ENCODE assay signal across 25 cellular contexts in genomic region chr5:83007755-83008154, GRCh38.
A peak's percentile ranks its signal among the peaks of the same experiment; 100 is the strongest.
DNase-seq lines count a peak whose midpoint lies in the region; ATAC-seq, FAIRE-seq and TF ChIP-seq lines count a peak whose summit lies in the region.
"Had no signal": no experiment of that assay in that cellular context is flagged by ENCODE, and none has a peak within 500 bp of the region (broad histone marks: within the 10 kb centered on the region; RNA-seq: fewer than 3 reads in every experiment).

No MANE protein-coding gene starts in this region.

- H3K36me3 ChIP-seq in GM23338 (ENCODE audit: insufficient read depth) (no peaks in the 10 kb centered on the region), HUES64 (ENCODE audit: insufficient read depth, low read length) (no peaks in the 10 kb centered on the region), H1 (ENCODE audit: control insufficient read depth in 2 of 4, insufficient read depth in 4 of 4, low read length in 3 of 4) (peaks cover 0 to 4% (median 0%) of the 10 kb centered on the region in 4 experiments; a peak in 1 of 8 replicates), neural cell (ENCODE audit: insufficient read depth, low read length) (no peaks in the 10 kb centered on the region)
- H3K36me3 ChIP-seq: BLaER1 treated with 17β-estradiol and CSF1 and Interleukin-3, amounts not matched to agents 10 nM and 100 nM had no signal

- peak overlapping the region; percentile 9; the same call in 1 of the 3 replicates for H3K4me3 Mint-ChIP-seq in GM23338
- H3K4me3 Mint-ChIP-seq in CD4-positive, alpha-beta T cell: no peak overlapping the region
- H3K4me3 Mint-ChIP-seq: B cell; CD4-positive, alpha-beta memory T cell; CD8-positive, alpha-beta memory T cell had no signal

- ATAC-seq in GM23338 (peak; percentile 68), GM21786 (IDR thresholded peaks at IDR 0.05; ENCODE audit: unreplicated experiment) (no peak)
- ATAC-seq in CD4-positive, alpha-beta T cell (ENCODE audit: poor library complexity): no peak
- ATAC-seq: A549 had no signal

- H2BK5ac ChIP-seq in H1 (ENCODE audit: low read depth, low read length): peak overlapping the region; percentile 13; the same call in 1 of the 2 replicates

- no peak overlapping the region for H2BK15ac ChIP-seq in H1 (ENCODE audit: low read length)

- DNase-seq in GM23338 (ENCODE audit: low spot score) (peak; percentile 69), H1 (ENCODE audit: low read depth in 1 of 2, low spot score in 2 of 2) (no peak), H54 (ENCODE audit: insufficient read length, low spot score) (no peak)
- no peak for DNase-seq in CD4-positive, alpha-beta T cell
- DNase-seq: AML-193; CD4-positive, alpha-beta memory T cell; CD8-positive, alpha-beta memory T cell; COR-L47; DMS 273 treated with DMSO at 0.1 percent for 48 hours; DMS153; DMS53; DMS79; DND-41; EL; GDM1 had no signal

- no peak overlapping the region for H4K8ac ChIP-seq in H1 (ENCODE audit: extremely low read depth, insufficient read depth, low read length)

- TF ChIP-seq CTCF in GM23338 (conservative IDR thresholded peaks at IDR 0.05; ENCODE audit: low read depth in 2 of 2) (no peak), H1 (IDR thresholded peaks at IDR 0.05; ENCODE audit: control extremely low read depth in 1 of 3, insufficient read depth in 1 of 3, low read depth in 1 of 3, low read length in 3 of 3) (no peak), neural cell (IDR thresholded peaks at IDR 0.05; ENCODE audit: poor library complexity, severe bottlenecking) (no peak)
- TF ChIP-seq CTCF in CD4-positive, alpha-beta T cell (IDR thresholded peaks at IDR 0.05): no peak

- no peaks in the 10 kb centered on the region for H3K79me1 ChIP-seq in H1 (ENCODE audit: low read depth, low read length)

- peak overlapping the region; percentile 5; the same call in 1 of the 2 replicates for H2BK20ac ChIP-seq in H1 (ENCODE audit: low read length)

- no peaks in the 10 kb centered on the region for H3F3A ChIP-seq in GM23338 (replicated peaks; ENCODE audit: low read depth)
- peaks cover 4% of the 10 kb centered on the region for H3F3A ChIP-seq in neural cell (ENCODE audit: insufficient read depth, low read length, poor library complexity, severe bottlenecking)

- no peak overlapping the region for H2BK12ac ChIP-seq in H1 (ENCODE audit: low read depth, low read length)

- H3K56ac ChIP-seq in H1 (replicated peaks; ENCODE audit: insufficient read length, low read depth, low read length): no peak overlapping the region

- H3K27ac ChIP-seq in GM23338 (ENCODE audit: low read depth): no peak overlapping the region
- H3K27ac ChIP-seq in HUES64 (ENCODE audit: low read depth, low read length): 0 out of 2 replicates have a peak overlapping the region, but pooled peaks have one; percentile 25
- H3K27ac ChIP-seq in H1 (ENCODE audit: low read depth, low read length): no peak overlapping the region
- H3K27ac ChIP-seq in neural cell (ENCODE audit: low read length): peak overlapping the region; percentile 95
- no peak overlapping the region for H3K27ac ChIP-seq in CD4-positive, alpha-beta T cell (ENCODE audit: low read depth, low read length)
- H3K27ac ChIP-seq: 22Rv1; A549; BLaER1 treated with 17β-estradiol and CSF1 and Interleukin-3, amounts not matched to agents 10 nM and 100 nM; C4-2B had no signal

- H3K4ac ChIP-seq in H1 (replicated peaks; ENCODE audit: insufficient read length, low read depth, low read length): no peak overlapping the region

- TF ChIP-seq EP300 in H1 (IDR thresholded peaks at IDR 0.05; ENCODE audit: borderline replicate concordance in 1 of 2, low read depth in 2 of 2, low read length in 2 of 2) (no peak), neural cell (conservative IDR thresholded peaks at IDR 0.05; ENCODE audit: poor library complexity, severe bottlenecking) (no peak)

- H3K18ac ChIP-seq in H1 (ENCODE audit: extremely low read depth, low read length): no peak overlapping the region

- H3K4me2 ChIP-seq in GM23338 (peak overlapping the region; percentile 69), H1 (ENCODE audit: insufficient read depth in 1 of 2, low read depth in 2 of 2, low read length in 2 of 2) (peak overlapping the region; percentile 19 to 63; a peak in 3 of 4 replicates), neural cell (ENCODE audit: low read length) (no peak overlapping the region)
- H3K4me2 ChIP-seq: A549; BLaER1 treated with 17β-estradiol and CSF1 and Interleukin-3, amounts not matched to agents 10 nM and 100 nM had no signal

- no peaks in the 10 kb centered on the region for H3K9me3 ChIP-seq in HUES64 (ENCODE audit: insufficient read depth, low read depth, low read length)
- H3K9me3 ChIP-seq in H1 (ENCODE audit: insufficient read depth in 2 of 2, low read depth in 1 of 2, low read length in 1 of 2): no peaks in the 10 kb centered on the region
- H3K9me3 ChIP-seq in neural cell (ENCODE audit: low read length): no peaks in the 10 kb centered on the region
- no peaks in the 10 kb centered on the region for H3K9me3 ChIP-seq in CD4-positive, alpha-beta T cell (ENCODE audit: control insufficient read depth, low read length)
- H3K9me3 ChIP-seq: A549 had no signal

- no peak overlapping the region for H3K23ac ChIP-seq in H1 (ENCODE audit: insufficient read length)

- H3K4me3 ChIP-seq in GM23338: no peak overlapping the region
- no peak overlapping the region for H3K4me3 ChIP-seq in HUES64 (ENCODE audit: low read length)
- H3K4me3 ChIP-seq in H1 (ENCODE audit: extremely low read depth in 1 of 4, insufficient read depth in 2 of 4, low read depth in 3 of 4, low read length in 4 of 4): peak overlapping the region in 1 of 4 experiments; percentile 4; a peak in 1 of 8 replicates
- H3K4me3 ChIP-seq in neural cell (ENCODE audit: low read length): no peak overlapping the region
- H3K4me3 ChIP-seq: A549; BLaER1 treated with 17β-estradiol and CSF1 and Interleukin-3, amounts not matched to agents 10 nM and 100 nM had no signal

- TF ChIP-seq POLR2A in H1 (IDR thresholded peaks at IDR 0.05; ENCODE audit: control extremely low read depth in 1 of 2, low read depth in 2 of 2, low read length in 2 of 2) (no peak), H54 (IDR thresholded peaks at IDR 0.05; ENCODE audit: low read depth, low read length) (no peak)

- 29% methylated on average over 1 of the region's 1 CpG for WGBS in HUES64
- WGBS in H1 (ENCODE audit: extremely low coverage in 1 of 2, insufficient coverage in 1 of 2, insufficient read length in 1 of 2, insufficient replicate concordance in 2 of 2, low coverage in 1 of 2, low lambda C conversion rate in 2 of 2, missing lambda C conversion rate in 1 of 2), 2 experiments: 26% methylated on average over 1 of the region's 1 CpG; no CpG with 5 or more reads in 1 of the 2 experiments

- H3K36me3 Mint-ChIP-seq in GM23338 (ENCODE audit: low read depth): peaks cover 5% of the 10 kb centered on the region
- no peaks in the 10 kb centered on the region for H3K36me3 Mint-ChIP-seq in CD4-positive, alpha-beta T cell (ENCODE audit: low read depth)
- H3K36me3 Mint-ChIP-seq: CD4-positive, alpha-beta memory T cell had no signal

- H3K27me3 ChIP-seq in GM23338 (ENCODE audit: insufficient read depth): no peaks in the 10 kb centered on the region
- H3K27me3 ChIP-seq in HUES64 (ENCODE audit: insufficient read depth, low read length): no peaks in the 10 kb centered on the region
- H3K27me3 ChIP-seq in H1 (replicated peaks in 1 of 4; ENCODE audit: control insufficient read depth in 3 of 4, extremely low read depth in 1 of 4, insufficient read depth in 3 of 4, low read length in 3 of 4): no peaks in the 10 kb centered on the region
- H3K27me3 ChIP-seq in neural cell (ENCODE audit: insufficient read depth, low read depth, low read length): no peaks in the 10 kb centered on the region
- no peaks in the 10 kb centered on the region for H3K27me3 ChIP-seq in CD4-positive, alpha-beta T cell (ENCODE audit: control insufficient read depth, insufficient read depth, low read length)
- H3K27me3 ChIP-seq: BLaER1 treated with 17β-estradiol and CSF1 and Interleukin-3, amounts not matched to agents 10 nM and 100 nM had no signal

- H4K20me1 ChIP-seq in GM23338 (replicated peaks; ENCODE audit: insufficient read depth) (no peaks in the 10 kb centered on the region), H1 (replicated peaks in 1 of 2; ENCODE audit: control insufficient read depth in 1 of 2, insufficient read depth in 2 of 2, low read length in 2 of 2) (no peaks in the 10 kb centered on the region), neural cell (ENCODE audit: insufficient read depth) (no peaks in the 10 kb centered on the region)
- H4K20me1 ChIP-seq: BLaER1 treated with 17β-estradiol and CSF1 and Interleukin-3, amounts not matched to agents 10 nM and 100 nM had no signal

- no peak overlapping the region for H2AK5ac ChIP-seq in H1 (ENCODE audit: low read depth, low read length)

- peaks cover 36% of the 10 kb centered on the region for H3K4me1 ChIP-seq in GM23338 (ENCODE audit: insufficient read depth)
- H3K4me1 ChIP-seq in HUES64 (ENCODE audit: insufficient read depth, low read length): peaks cover 43% of the 10 kb centered on the region
- H3K4me1 ChIP-seq in H1 (replicated peaks in 1 of 4; ENCODE audit: control insufficient read depth in 3 of 4, insufficient read depth in 4 of 4, low read length in 3 of 4): peaks cover 2 to 7% (median 5%) of the 10 kb centered on the region in 4 experiments; a peak in 5 of 7 replicates
- H3K4me1 ChIP-seq: A549 had no signal

- H3K27me3 Mint-ChIP-seq in GM23338 (ENCODE audit: insufficient read depth, low read depth, poor library complexity): peaks cover 1% of the 10 kb centered on the region
- H3K27me3 Mint-ChIP-seq in CD4-positive, alpha-beta T cell: no peaks in the 10 kb centered on the region
- H3K27me3 Mint-ChIP-seq: B cell had no signal

- H3K23me2 ChIP-seq in H1 (ENCODE audit: low read depth, low read length): no peaks in the 10 kb centered on the region

- CTCF ChIA-PET in H1 (lab: Charles Lee; ENCODE audit: partially characterized antibody): interaction anchor here (0.7 to 1.1 kb wide), 2 partner anchors 28 to 68 kb away, joined by 3 to 4 read pairs; no protein-coding TSS in a partner anchor
- CTCF ChIA-PET in CD4-positive, alpha-beta T cell (lab: Charles Lee): no interaction called here

- H4K5ac ChIP-seq in H1 (ENCODE audit: insufficient read length, low read depth, low read length): no peak overlapping the region

- no peaks in the 10 kb centered on the region for H3K79me2 ChIP-seq in GM23338 (replicated peaks; ENCODE audit: insufficient read depth)
- H3K79me2 ChIP-seq in H1 (ENCODE audit: control insufficient read depth in 1 of 2, insufficient read depth in 2 of 2, low read length in 2 of 2): no peaks in the 10 kb centered on the region
- H3K79me2 ChIP-seq in neural cell (replicated peaks; ENCODE audit: insufficient read depth, low read length): peaks cover 24% of the 10 kb centered on the region

- intact Hi-C loops in CD4-positive, alpha-beta T cell (cut with DNase I, micrococcal nuclease): no loop called here

- H3K9me2 ChIP-seq in GM23338 (ENCODE audit: insufficient read depth) (no peaks in the 10 kb centered on the region), neural cell (ENCODE audit: insufficient read depth, low read length) (no peaks in the 10 kb centered on the region)

- peaks cover 3% of the 10 kb centered on the region for H3K9me3 Mint-ChIP-seq in GM23338
- H3K9me3 Mint-ChIP-seq in CD4-positive, alpha-beta T cell: no peaks in the 10 kb centered on the region
- H3K9me3 Mint-ChIP-seq: CD4-positive, alpha-beta memory T cell; CD8-positive, alpha-beta memory T cell had no signal

- H3K9ac ChIP-seq in HUES64 (ENCODE audit: low read depth, low read length): no peak overlapping the region
- H3K9ac ChIP-seq in H1 (replicated peaks in 1 of 4; ENCODE audit: extremely low read depth in 1 of 4, low read depth in 3 of 4, low read length in 3 of 4): no peak overlapping the region
- H3K9ac ChIP-seq in neural cell (ENCODE audit: low read length): no peak overlapping the region
- H3K9ac ChIP-seq: BLaER1 treated with 17β-estradiol and CSF1 and Interleukin-3, amounts not matched to agents 10 nM and 100 nM had no signal

- TF ChIP-seq RAD21 in H1 (IDR thresholded peaks at IDR 0.05 in 1 of 2, conservative IDR thresholded peaks at IDR 0.05 in 1 of 2; ENCODE audit: low read depth in 2 of 2, low read length in 2 of 2) (no peak), neural cell (conservative IDR thresholded peaks at IDR 0.05) (no peak)

- H3K27ac Mint-ChIP-seq in GM23338: peak overlapping the region; percentile 19; the same call in 1 of the 2 replicates
- H3K27ac Mint-ChIP-seq in CD4-positive, alpha-beta T cell: no peak overlapping the region
- H3K27ac Mint-ChIP-seq: B cell; CD4-positive, alpha-beta memory T cell had no signal

- POLR2A ChIA-PET in H1 (lab: Charles Lee; ENCODE audit: partially characterized antibody): no interaction called here
- POLR2A ChIA-PET in CD4-positive, alpha-beta T cell (lab: Charles Lee): no interaction called here

- FAIRE-seq in H1 (lab: Jason Lieb, UNC): peak; percentile 63
- FAIRE-seq in H54 (lab: Jason Lieb, UNC): no peak
- FAIRE-seq: A549, GM12891, GM19239 had no signal

- peak overlapping the region; percentile 29 for H4K91ac ChIP-seq in H1 (replicated peaks; ENCODE audit: insufficient read length, low read length)

- no peak overlapping the region for H2BK120ac ChIP-seq in H1 (replicated peaks; ENCODE audit: low read depth, low read length)

- H3K4me1 Mint-ChIP-seq in GM23338: peaks cover 42% of the 10 kb centered on the region
- H3K4me1 Mint-ChIP-seq in CD4-positive, alpha-beta T cell (ENCODE audit: low read depth): no peaks in the 10 kb centered on the region
- H3K4me1 Mint-ChIP-seq: CD4-positive, alpha-beta memory T cell; CD8-positive, alpha-beta memory T cell had no signal

- no peak overlapping the region for H3K14ac ChIP-seq in H1 (ENCODE audit: insufficient read length)

- no peak overlapping the region for H2AFZ ChIP-seq in GM23338
- H2AFZ ChIP-seq in H1 (ENCODE audit: low read length): no peak overlapping the region
- no peak overlapping the region for H2AFZ ChIP-seq in neural cell (ENCODE audit: low read depth, low read length)

Comparison
In these comparisons a context has a peak if more than half of its experiments do, and no peak if none do; other contexts are left out.
1. H3K27ac ChIP-seq: peak in HUES64 (single experiment) and neural cell (single experiment); none in GM23338 (single experiment), H1 (single experiment) and CD4-positive, alpha-beta T cell (single experiment).